ENCODE assay signal across 1 cellular context in the genomic region with DNA sequence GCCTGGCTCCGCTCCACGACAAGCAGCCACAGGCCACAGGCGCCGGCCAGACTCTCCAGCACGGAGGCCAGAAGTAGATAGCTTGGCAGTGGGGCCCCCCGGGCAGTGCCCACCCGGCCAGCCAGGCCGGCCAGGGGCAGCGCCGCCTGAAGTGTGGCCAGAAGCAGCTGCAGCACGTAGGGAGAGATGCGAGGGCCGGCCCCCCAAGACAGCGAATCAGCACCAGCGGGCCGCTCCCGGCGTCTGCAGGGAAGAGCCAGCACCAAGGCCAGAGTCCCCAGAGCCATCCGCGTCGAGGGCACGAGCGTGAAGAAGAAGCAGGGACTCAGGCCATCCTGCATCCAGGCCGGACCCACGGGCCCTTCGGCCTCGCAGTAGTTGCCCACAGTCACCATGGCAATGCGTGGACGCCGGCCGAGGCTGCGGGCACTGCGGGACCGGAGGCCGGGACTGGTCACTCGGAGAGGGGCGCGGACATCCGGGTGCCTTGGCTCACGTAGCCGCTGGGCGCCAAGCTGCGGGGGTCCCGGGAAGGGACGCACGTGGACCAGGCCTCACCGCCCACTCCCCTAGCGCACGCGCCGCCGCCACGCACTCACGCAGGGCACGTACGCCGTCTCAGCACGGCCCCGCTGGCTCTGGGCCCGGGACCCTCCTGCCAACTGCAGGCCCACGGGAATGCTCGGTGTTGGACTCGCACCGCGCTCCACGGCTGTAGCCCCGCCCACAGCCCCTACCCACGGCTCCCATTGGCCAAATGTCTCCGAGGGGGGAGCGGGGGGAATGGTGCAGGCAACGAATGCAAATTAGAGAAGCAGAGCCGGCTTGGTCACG.
TF ChIP-seq lines count a peak whose summit lies in the region.

A gene (minus strand): TSS at position 680 of the 834 bp plus-strand sequence. CDS start 285 bp downstream, at position 395.

TF ChIP-seq in HepG2, 621 proteins besides CTCF, POLR2A, EP300 and RAD21 (continued from another document and continues in another):
- TF ChIP-seq TCF7L2 (IDR thresholded peaks at IDR 0.05; ENCODE audit: low read depth, low read length), result no peak
- TF ChIP-seq, protein P1, sequence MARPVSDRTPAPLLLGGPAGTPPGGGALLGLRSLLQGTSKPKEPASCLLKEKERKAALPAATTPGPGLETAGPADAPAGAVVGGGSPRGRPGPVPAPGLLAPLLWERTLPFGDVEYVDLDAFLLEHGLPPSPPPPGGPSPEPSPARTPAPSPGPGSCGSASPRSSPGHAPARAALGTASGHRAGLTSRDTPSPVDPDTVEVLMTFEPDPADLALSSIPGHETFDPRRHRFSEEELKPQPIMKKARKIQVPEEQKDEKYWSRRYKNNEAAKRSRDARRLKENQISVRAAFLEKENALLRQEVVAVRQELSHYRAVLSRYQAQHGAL (CRISPR knock-in tag; IDR thresholded peaks at IDR 0.05; ENCODE audit: not compliant biosample characterization), result peak; percentile 12
- TF ChIP-seq ZNF335 (CRISPR knock-in tag; IDR thresholded peaks at IDR 0.05), result peak; percentile 50
- TF ChIP-seq FIP1L1 (IDR thresholded peaks at IDR 0.05; ENCODE audit: borderline replicate concordance, insufficient read depth, low read depth, low read length), result no peak
- peak; percentile 98 for TF ChIP-seq ZNF709 (CRISPR knock-in tag; IDR thresholded peaks at IDR 0.05)
- TF ChIP-seq ZBTB20 (CRISPR knock-in tag; IDR thresholded peaks at IDR 0.05; ENCODE audit: borderline replicate concordance, low read depth), result peak; percentile 92
- peak; percentile 97; the same call in 1 of the 2 replicates for TF ChIP-seq ZNF20 (CRISPR knock-in tag; IDR thresholded peaks at IDR 0.05)
- TF ChIP-seq YEATS2 (CRISPR knock-in tag; IDR thresholded peaks at IDR 0.05; ENCODE audit: borderline replicate concordance), result peak; percentile 94
- peak; percentile 74 for TF ChIP-seq ZNF431 (CRISPR knock-in tag; IDR thresholded peaks at IDR 0.05; ENCODE audit: borderline replicate concordance, low read depth)
- peak; percentile 98 for TF ChIP-seq ZFY (CRISPR knock-in tag; IDR thresholded peaks at IDR 0.05)
- TF ChIP-seq ZNF101 (CRISPR knock-in tag; IDR thresholded peaks at IDR 0.05; ENCODE audit: borderline replicate concordance, low read depth), result no peak
- TF ChIP-seq ZNF253 (CRISPR knock-in tag; IDR thresholded peaks at IDR 0.05; ENCODE audit: borderline replicate concordance), result no peak; the same call in 1 of the 2 replicates
- TF ChIP-seq, protein P2, sequence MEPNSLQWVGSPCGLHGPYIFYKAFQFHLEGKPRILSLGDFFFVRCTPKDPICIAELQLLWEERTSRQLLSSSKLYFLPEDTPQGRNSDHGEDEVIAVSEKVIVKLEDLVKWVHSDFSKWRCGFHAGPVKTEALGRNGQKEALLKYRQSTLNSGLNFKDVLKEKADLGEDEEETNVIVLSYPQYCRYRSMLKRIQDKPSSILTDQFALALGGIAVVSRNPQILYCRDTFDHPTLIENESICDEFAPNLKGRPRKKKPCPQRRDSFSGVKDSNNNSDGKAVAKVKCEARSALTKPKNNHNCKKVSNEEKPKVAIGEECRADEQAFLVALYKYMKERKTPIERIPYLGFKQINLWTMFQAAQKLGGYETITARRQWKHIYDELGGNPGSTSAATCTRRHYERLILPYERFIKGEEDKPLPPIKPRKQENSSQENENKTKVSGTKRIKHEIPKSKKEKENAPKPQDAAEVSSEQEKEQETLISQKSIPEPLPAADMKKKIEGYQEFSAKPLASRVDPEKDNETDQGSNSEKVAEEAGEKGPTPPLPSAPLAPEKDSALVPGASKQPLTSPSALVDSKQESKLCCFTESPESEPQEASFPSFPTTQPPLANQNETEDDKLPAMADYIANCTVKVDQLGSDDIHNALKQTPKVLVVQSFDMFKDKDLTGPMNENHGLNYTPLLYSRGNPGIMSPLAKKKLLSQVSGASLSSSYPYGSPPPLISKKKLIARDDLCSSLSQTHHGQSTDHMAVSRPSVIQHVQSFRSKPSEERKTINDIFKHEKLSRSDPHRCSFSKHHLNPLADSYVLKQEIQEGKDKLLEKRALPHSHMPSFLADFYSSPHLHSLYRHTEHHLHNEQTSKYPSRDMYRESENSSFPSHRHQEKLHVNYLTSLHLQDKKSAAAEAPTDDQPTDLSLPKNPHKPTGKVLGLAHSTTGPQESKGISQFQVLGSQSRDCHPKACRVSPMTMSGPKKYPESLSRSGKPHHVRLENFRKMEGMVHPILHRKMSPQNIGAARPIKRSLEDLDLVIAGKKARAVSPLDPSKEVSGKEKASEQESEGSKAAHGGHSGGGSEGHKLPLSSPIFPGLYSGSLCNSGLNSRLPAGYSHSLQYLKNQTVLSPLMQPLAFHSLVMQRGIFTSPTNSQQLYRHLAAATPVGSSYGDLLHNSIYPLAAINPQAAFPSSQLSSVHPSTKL (CRISPR knock-in tag; IDR thresholded peaks at IDR 0.05), result peak; percentile 85
- TF ChIP-seq ZNF432 (CRISPR knock-in tag; IDR thresholded peaks at IDR 0.05; ENCODE audit: borderline replicate concordance), result peak; percentile 95; the same call in 1 of the 2 replicates
- no peak for TF ChIP-seq ATF7 (IDR thresholded peaks at IDR 0.05)
- no peak for TF ChIP-seq ATF7 (CRISPR knock-in tag; IDR thresholded peaks at IDR 0.05)
- TF ChIP-seq ZNF121 (CRISPR knock-in tag; IDR thresholded peaks at IDR 0.05), result peak; percentile 45; the same call in 1 of the 2 replicates
- TF ChIP-seq POLR2G (IDR thresholded peaks at IDR 0.05; ENCODE audit: low read depth, low read length), result peak; percentile 98
- no peak; the same call in 1 of the 2 replicates for TF ChIP-seq NR2F2 (IDR thresholded peaks at IDR 0.05; ENCODE audit: borderline replicate concordance, low read depth)
- TF ChIP-seq, protein P3, sequence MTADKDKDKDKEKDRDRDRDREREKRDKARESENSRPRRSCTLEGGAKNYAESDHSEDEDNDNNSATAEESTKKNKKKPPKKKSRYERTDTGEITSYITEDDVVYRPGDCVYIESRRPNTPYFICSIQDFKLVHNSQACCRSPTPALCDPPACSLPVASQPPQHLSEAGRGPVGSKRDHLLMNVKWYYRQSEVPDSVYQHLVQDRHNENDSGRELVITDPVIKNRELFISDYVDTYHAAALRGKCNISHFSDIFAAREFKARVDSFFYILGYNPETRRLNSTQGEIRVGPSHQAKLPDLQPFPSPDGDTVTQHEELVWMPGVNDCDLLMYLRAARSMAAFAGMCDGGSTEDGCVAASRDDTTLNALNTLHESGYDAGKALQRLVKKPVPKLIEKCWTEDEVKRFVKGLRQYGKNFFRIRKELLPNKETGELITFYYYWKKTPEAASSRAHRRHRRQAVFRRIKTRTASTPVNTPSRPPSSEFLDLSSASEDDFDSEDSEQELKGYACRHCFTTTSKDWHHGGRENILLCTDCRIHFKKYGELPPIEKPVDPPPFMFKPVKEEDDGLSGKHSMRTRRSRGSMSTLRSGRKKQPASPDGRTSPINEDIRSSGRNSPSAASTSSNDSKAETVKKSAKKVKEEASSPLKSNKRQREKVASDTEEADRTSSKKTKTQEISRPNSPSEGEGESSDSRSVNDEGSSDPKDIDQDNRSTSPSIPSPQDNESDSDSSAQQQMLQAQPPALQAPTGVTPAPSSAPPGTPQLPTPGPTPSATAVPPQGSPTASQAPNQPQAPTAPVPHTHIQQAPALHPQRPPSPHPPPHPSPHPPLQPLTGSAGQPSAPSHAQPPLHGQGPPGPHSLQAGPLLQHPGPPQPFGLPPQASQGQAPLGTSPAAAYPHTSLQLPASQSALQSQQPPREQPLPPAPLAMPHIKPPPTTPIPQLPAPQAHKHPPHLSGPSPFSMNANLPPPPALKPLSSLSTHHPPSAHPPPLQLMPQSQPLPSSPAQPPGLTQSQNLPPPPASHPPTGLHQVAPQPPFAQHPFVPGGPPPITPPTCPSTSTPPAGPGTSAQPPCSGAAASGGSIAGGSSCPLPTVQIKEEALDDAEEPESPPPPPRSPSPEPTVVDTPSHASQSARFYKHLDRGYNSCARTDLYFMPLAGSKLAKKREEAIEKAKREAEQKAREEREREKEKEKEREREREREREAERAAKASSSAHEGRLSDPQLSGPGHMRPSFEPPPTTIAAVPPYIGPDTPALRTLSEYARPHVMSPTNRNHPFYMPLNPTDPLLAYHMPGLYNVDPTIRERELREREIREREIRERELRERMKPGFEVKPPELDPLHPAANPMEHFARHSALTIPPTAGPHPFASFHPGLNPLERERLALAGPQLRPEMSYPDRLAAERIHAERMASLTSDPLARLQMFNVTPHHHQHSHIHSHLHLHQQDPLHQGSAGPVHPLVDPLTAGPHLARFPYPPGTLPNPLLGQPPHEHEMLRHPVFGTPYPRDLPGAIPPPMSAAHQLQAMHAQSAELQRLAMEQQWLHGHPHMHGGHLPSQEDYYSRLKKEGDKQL (CRISPR knock-in tag; IDR thresholded peaks at IDR 0.05; ENCODE audit: low read depth), result peak; percentile 30; the same call in 1 of the 2 replicates
- TF ChIP-seq ZFX (CRISPR knock-in tag; IDR thresholded peaks at IDR 0.05; ENCODE audit: low read depth), result peak; percentile 98
- no peak for TF ChIP-seq ZNF577 (CRISPR knock-in tag; IDR thresholded peaks at IDR 0.05; ENCODE audit: borderline replicate concordance, low read depth)
- peak; percentile 71 for TF ChIP-seq PHF20 (CRISPR knock-in tag; IDR thresholded peaks at IDR 0.05)
- TF ChIP-seq ZMAT3 (CRISPR knock-in tag; conservative IDR thresholded peaks at IDR 0.05), result peak; percentile 99
- peak; percentile 77; the same call in 1 of the 2 replicates for TF ChIP-seq ZNF44 (CRISPR knock-in tag; IDR thresholded peaks at IDR 0.05)
- TF ChIP-seq GATA4 (IDR thresholded peaks at IDR 0.05; ENCODE audit: borderline replicate concordance, low read depth), result peak; percentile 73; the same call in 1 of the 2 replicates
- TF ChIP-seq MTF2 (CRISPR knock-in tag; IDR thresholded peaks at IDR 0.05; ENCODE audit: borderline replicate concordance), result peak; percentile 94; the same call in 1 of the 2 replicates
- TF ChIP-seq ATRX (CRISPR knock-in tag; IDR thresholded peaks at IDR 0.05; ENCODE audit: borderline replicate concordance), result no peak
- no peak for TF ChIP-seq REXO4 (CRISPR knock-in tag; IDR thresholded peaks at IDR 0.05; ENCODE audit: borderline replicate concordance)
- peak; percentile 71 for TF ChIP-seq ZFP41 (CRISPR knock-in tag; IDR thresholded peaks at IDR 0.05; ENCODE audit: borderline replicate concordance)
- TF ChIP-seq ZNF816 (CRISPR knock-in tag; IDR thresholded peaks at IDR 0.05; ENCODE audit: borderline replicate concordance), result peak; percentile 62; the same call in 1 of the 2 replicates
- TF ChIP-seq, protein P4, sequence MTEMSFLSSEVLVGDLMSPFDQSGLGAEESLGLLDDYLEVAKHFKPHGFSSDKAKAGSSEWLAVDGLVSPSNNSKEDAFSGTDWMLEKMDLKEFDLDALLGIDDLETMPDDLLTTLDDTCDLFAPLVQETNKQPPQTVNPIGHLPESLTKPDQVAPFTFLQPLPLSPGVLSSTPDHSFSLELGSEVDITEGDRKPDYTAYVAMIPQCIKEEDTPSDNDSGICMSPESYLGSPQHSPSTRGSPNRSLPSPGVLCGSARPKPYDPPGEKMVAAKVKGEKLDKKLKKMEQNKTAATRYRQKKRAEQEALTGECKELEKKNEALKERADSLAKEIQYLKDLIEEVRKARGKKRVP (CRISPR knock-in tag; IDR thresholded peaks at IDR 0.05), result peak in 1 of 2 experiments; percentile 29; a peak in 2 of 4 replicates
- no peak for TF ChIP-seq EHMT2 (IDR thresholded peaks at IDR 0.05; ENCODE audit: borderline replicate concordance, low read depth, low read length)
- TF ChIP-seq, protein P5, sequence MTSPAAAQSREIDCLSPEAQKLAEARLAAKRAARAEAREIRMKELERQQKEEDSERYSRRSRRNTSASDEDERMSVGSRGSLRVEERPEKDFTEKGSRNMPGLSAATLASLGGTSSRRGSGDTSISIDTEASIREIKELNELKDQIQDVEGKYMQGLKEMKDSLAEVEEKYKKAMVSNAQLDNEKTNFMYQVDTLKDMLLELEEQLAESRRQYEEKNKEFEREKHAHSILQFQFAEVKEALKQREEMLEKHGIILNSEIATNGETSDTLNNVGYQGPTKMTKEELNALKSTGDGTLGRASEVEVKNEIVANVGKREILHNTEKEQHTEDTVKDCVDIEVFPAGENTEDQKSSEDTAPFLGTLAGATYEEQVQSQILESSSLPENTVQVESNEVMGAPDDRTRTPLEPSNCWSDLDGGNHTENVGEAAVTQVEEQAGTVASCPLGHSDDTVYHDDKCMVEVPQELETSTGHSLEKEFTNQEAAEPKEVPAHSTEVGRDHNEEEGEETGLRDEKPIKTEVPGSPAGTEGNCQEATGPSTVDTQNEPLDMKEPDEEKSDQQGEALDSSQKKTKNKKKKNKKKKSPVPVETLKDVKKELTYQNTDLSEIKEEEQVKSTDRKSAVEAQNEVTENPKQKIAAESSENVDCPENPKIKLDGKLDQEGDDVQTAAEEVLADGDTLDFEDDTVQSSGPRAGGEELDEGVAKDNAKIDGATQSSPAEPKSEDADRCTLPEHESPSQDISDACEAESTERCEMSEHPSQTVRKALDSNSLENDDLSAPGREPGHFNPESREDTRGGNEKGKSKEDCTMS (CRISPR knock-in tag; conservative IDR thresholded peaks at IDR 0.05), result peak; percentile 63; the same call in 1 of the 2 replicates
- TF ChIP-seq, protein P6, sequence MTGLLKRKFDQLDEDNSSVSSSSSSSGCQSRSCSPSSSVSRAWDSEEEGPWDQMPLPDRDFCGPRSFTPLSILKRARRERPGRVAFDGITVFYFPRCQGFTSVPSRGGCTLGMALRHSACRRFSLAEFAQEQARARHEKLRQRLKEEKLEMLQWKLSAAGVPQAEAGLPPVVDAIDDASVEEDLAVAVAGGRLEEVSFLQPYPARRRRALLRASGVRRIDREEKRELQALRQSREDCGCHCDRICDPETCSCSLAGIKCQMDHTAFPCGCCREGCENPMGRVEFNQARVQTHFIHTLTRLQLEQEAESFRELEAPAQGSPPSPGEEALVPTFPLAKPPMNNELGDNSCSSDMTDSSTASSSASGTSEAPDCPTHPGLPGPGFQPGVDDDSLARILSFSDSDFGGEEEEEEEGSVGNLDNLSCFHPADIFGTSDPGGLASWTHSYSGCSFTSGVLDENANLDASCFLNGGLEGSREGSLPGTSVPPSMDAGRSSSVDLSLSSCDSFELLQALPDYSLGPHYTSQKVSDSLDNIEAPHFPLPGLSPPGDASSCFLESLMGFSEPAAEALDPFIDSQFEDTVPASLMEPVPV (CRISPR knock-in tag; IDR thresholded peaks at IDR 0.05), result peak; percentile 99
- peak; percentile 69 for TF ChIP-seq ZNF782 (CRISPR knock-in tag; IDR thresholded peaks at IDR 0.05; ENCODE audit: borderline replicate concordance)
